37 cellular contexts compared by ENCODE assay signal in the genomic region with DNA sequence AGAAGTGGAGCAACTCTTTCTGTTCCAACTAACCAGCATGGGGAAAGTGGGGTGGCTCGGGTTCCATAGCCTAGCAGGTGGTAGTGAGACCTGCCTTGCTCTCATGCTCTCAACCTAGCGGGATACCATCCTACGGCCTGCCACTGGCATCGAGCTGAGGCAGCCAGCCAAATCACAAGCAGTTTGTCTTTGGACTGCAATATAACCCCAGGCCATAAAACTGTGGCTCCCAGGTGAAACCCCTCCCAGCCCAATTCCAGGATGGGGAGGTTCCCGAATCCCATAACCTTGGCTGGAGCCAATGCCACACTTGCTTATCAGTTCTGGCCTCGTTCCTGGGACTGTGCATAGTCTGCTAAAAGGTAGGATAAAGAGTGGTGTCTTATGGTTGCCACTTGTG.
"Had no signal": no experiment of that assay in that cellular context is flagged by ENCODE, and none has a peak within 500 bp of the region (broad histone marks: within the 10 kb centered on the region; RNA-seq: fewer than 3 reads in every experiment).

No MANE protein-coding gene starts in this region.

- DNase-seq: activated CD4-positive, alpha-beta memory T cell treated with anti-CD3 and anti-CD28 coated beads, Interleukin-2, amount 10 ng/mL, durations not matched to agents 7 days and 5 days; activated CD4-positive, alpha-beta T cell treated with anti-CD3 and anti-CD28 coated beads for 1 hour; activated CD4-positive, alpha-beta T cell treated with anti-CD3 and anti-CD28 coated beads for 36 hours; activated CD4-positive, alpha-beta T cell treated with anti-CD3 and anti-CD28 coated beads for 48 hours; activated CD4-positive, alpha-beta T cell treated with anti-CD3 and anti-CD28 coated beads, Interleukin-2, amount 10 ng/mL, durations not matched to agents 7 days and 5 days; activated CD4-positive, alpha-beta T cell treated with anti-CD3 and anti-CD28 coated beads, Interleukin-2, amount 50 U/mL, for 48 hours; activated CD4-positive, CD25-positive, alpha-beta regulatory T cell; activated CD8-positive, alpha-beta memory T cell treated with anti-CD3 and anti-CD28 coated beads for 24 hours; activated CD8-positive, alpha-beta memory T cell treated with anti-CD3 and anti-CD28 coated beads, Interleukin-2, amount 10 ng/mL, durations not matched to agents 7 days and 5 days; activated CD8-positive, alpha-beta memory T cell treated with anti-CD3 and anti-CD28 coated beads, Interleukin-2, amount 50 U/mL, for 48 hours; activated CD8-positive, alpha-beta T cell treated with anti-CD3 and anti-CD28 coated beads, Interleukin-2, amount 10 ng/mL, durations not matched to agents 7 days and 5 days; activated effector memory CD4-positive, alpha-beta T cell treated with Interleukin-2 at 50 U/mL for 16 hours; activated gamma-delta T cell; activated naive CD4-positive, alpha-beta T cell treated with anti-CD3 and anti-CD28 coated beads, Interleukin-2, amount 10 ng/mL, durations not matched to agents 7 days and 5 days; activated naive CD4-positive, alpha-beta T cell treated with Interleukin-2 at 50 U/mL for 16 hours; activated naive CD8-positive, alpha-beta T cell treated with anti-CD3 and anti-CD28 coated beads, Interleukin-2, amount 10 ng/mL, durations not matched to agents 7 days and 5 days; activated naive CD8-positive, alpha-beta T cell treated with anti-CD3 and anti-CD28 coated beads, Interleukin-2, amount 50 U/mL, for 24 hours; activated T-cell treated with anti-CD3 and anti-CD28 coated beads, Interleukin-2, amount 50 U/mL, for 24 hours; activated T-cell treated with anti-CD3 and anti-CD28 coated beads, Interleukin-2, amount 50 U/mL, for 48 hours; amygdala; anterior cingulate cortex; caudate nucleus; cerebellar nuclear complex; T-helper 1 cell; T-helper 2 cell; T-helper 9 cell had no signal

- H3K27ac Mint-ChIP-seq: activated CD4-positive, alpha-beta memory T cell treated with anti-CD3 and anti-CD28 coated beads, Interleukin-2, amount 10 ng/mL, durations not matched to agents 7 days and 5 days; activated CD4-positive, alpha-beta T cell treated with anti-CD3 and anti-CD28 coated beads for 36 hours; activated CD4-positive, alpha-beta T cell treated with anti-CD3 and anti-CD28 coated beads, Interleukin-2, amount 10 ng/mL, durations not matched to agents 7 days and 5 days; activated CD8-positive, alpha-beta memory T cell treated with anti-CD3 and anti-CD28 coated beads, Interleukin-2, amount 10 ng/mL, durations not matched to agents 7 days and 5 days; activated CD8-positive, alpha-beta T cell treated with anti-CD3 and anti-CD28 coated beads, Interleukin-2, amount 10 ng/mL, durations not matched to agents 7 days and 5 days; activated naive CD4-positive, alpha-beta T cell treated with anti-CD3 and anti-CD28 coated beads, Interleukin-2, amount 10 ng/mL, durations not matched to agents 7 days and 5 days; activated naive CD4-positive, alpha-beta T cell treated with anti-CD3 and anti-CD28 coated beads, Interleukin-2, amount 50 U/mL, for 24 hours; activated naive CD8-positive, alpha-beta T cell; activated naive CD8-positive, alpha-beta T cell treated with anti-CD3 and anti-CD28 coated beads, Interleukin-2, amount 10 ng/mL, durations not matched to agents 7 days and 5 days; activated naive CD8-positive, alpha-beta T cell treated with anti-CD3 and anti-CD28 coated beads, Interleukin-2, amount 50 U/mL, for 24 hours; activated T-cell treated with anti-CD3 and anti-CD28 coated beads, Interleukin-2, amount 50 U/mL, for 24 hours; activated T-helper 2 cell treated with anti-CD3 and anti-CD28 coated beads, Interferon-gamma antibody, Interleukin-2, Interleukin-4, amounts not matched to agents 10 μg/mL and 5 μg/mL and 100 μg/mL, durations not matched to agents 14 hours and 24 hours and 36 hours; brain; T-helper 1 cell treated with Interleukin-12 subunit alpha and Interleukin-12 subunit beta and Interleukin-4 antibody, amounts not matched to agents 30 μg/mL and 1 μg/mL, for 36 hours; T-helper 2 cell treated with Interferon-gamma antibody and Interleukin-4, amounts not matched to agents 5 μg/mL and 100 μg/mL, for 36 hours had no signal

- H3K4me3 Mint-ChIP-seq: activated CD4-positive, alpha-beta memory T cell treated with anti-CD3 and anti-CD28 coated beads, Interleukin-2, amount 10 ng/mL, durations not matched to agents 7 days and 5 days; activated CD4-positive, alpha-beta T cell treated with anti-CD3 and anti-CD28 coated beads for 36 hours; activated CD4-positive, alpha-beta T cell treated with anti-CD3 and anti-CD28 coated beads, Interleukin-2, amount 10 ng/mL, durations not matched to agents 7 days and 5 days; activated CD8-positive, alpha-beta memory T cell treated with anti-CD3 and anti-CD28 coated beads, Interleukin-2, amount 10 ng/mL, durations not matched to agents 7 days and 5 days; activated CD8-positive, alpha-beta T cell treated with anti-CD3 and anti-CD28 coated beads, Interleukin-2, amount 10 ng/mL, durations not matched to agents 7 days and 5 days; activated naive CD4-positive, alpha-beta T cell treated with anti-CD3 and anti-CD28 coated beads, Interleukin-2, amount 10 ng/mL, durations not matched to agents 7 days and 5 days; activated naive CD4-positive, alpha-beta T cell treated with anti-CD3 and anti-CD28 coated beads, Interleukin-2, amount 50 U/mL, for 24 hours; activated naive CD8-positive, alpha-beta T cell; activated naive CD8-positive, alpha-beta T cell treated with anti-CD3 and anti-CD28 coated beads, Interleukin-2, amount 10 ng/mL, durations not matched to agents 7 days and 5 days; activated naive CD8-positive, alpha-beta T cell treated with anti-CD3 and anti-CD28 coated beads, Interleukin-2, amount 50 U/mL, for 24 hours; activated T-cell treated with anti-CD3 and anti-CD28 coated beads, Interleukin-2, amount 50 U/mL, for 24 hours; brain; central memory CD8-positive, alpha-beta T cell; T-helper 1 cell treated with Interleukin-12 subunit alpha and Interleukin-12 subunit beta and Interleukin-4 antibody, amounts not matched to agents 30 μg/mL and 1 μg/mL, for 36 hours; T-helper 2 cell treated with Interferon-gamma antibody and Interleukin-4, amounts not matched to agents 5 μg/mL and 100 μg/mL, for 36 hours had no signal

- H3K4me1 Mint-ChIP-seq: activated CD4-positive, alpha-beta memory T cell treated with anti-CD3 and anti-CD28 coated beads, Interleukin-2, amount 10 ng/mL, durations not matched to agents 7 days and 5 days; activated CD4-positive, alpha-beta T cell treated with anti-CD3 and anti-CD28 coated beads for 36 hours; activated CD4-positive, alpha-beta T cell treated with anti-CD3 and anti-CD28 coated beads, Interleukin-2, amount 10 ng/mL, durations not matched to agents 7 days and 5 days; activated CD8-positive, alpha-beta memory T cell treated with anti-CD3 and anti-CD28 coated beads, Interleukin-2, amount 10 ng/mL, durations not matched to agents 7 days and 5 days; activated naive CD4-positive, alpha-beta T cell treated with anti-CD3 and anti-CD28 coated beads, Interleukin-2, amount 10 ng/mL, durations not matched to agents 7 days and 5 days; activated naive CD4-positive, alpha-beta T cell treated with anti-CD3 and anti-CD28 coated beads, Interleukin-2, amount 50 U/mL, for 24 hours; activated naive CD8-positive, alpha-beta T cell treated with anti-CD3 and anti-CD28 coated beads, Interleukin-2, amount 10 ng/mL, durations not matched to agents 7 days and 5 days; activated naive CD8-positive, alpha-beta T cell treated with anti-CD3 and anti-CD28 coated beads, Interleukin-2, amount 50 U/mL, for 24 hours; brain; central memory CD8-positive, alpha-beta T cell had no signal

- H3K36me3 ChIP-seq: cardiac muscle cell had no signal

- H3K27me3 Mint-ChIP-seq: activated CD4-positive, alpha-beta memory T cell treated with anti-CD3 and anti-CD28 coated beads, Interleukin-2, amount 10 ng/mL, durations not matched to agents 7 days and 5 days; activated CD4-positive, alpha-beta T cell treated with anti-CD3 and anti-CD28 coated beads for 36 hours; activated CD4-positive, alpha-beta T cell treated with anti-CD3 and anti-CD28 coated beads, Interleukin-2, amount 10 ng/mL, durations not matched to agents 7 days and 5 days; activated CD8-positive, alpha-beta memory T cell treated with anti-CD3 and anti-CD28 coated beads, Interleukin-2, amount 10 ng/mL, durations not matched to agents 7 days and 5 days; activated naive CD4-positive, alpha-beta T cell treated with anti-CD3 and anti-CD28 coated beads, Interleukin-2, amount 10 ng/mL, durations not matched to agents 7 days and 5 days; activated naive CD4-positive, alpha-beta T cell treated with anti-CD3 and anti-CD28 coated beads, Interleukin-2, amount 50 U/mL, for 24 hours; activated naive CD8-positive, alpha-beta T cell; activated naive CD8-positive, alpha-beta T cell treated with anti-CD3 and anti-CD28 coated beads, Interleukin-2, amount 10 ng/mL, durations not matched to agents 7 days and 5 days; activated naive CD8-positive, alpha-beta T cell treated with anti-CD3 and anti-CD28 coated beads, Interleukin-2, amount 50 U/mL, for 24 hours; activated T-cell treated with anti-CD3 and anti-CD28 coated beads, Interleukin-2, amount 50 U/mL, for 24 hours; brain; central memory CD8-positive, alpha-beta T cell had no signal

- ATAC-seq: activated CD4-positive, alpha-beta T cell treated with anti-CD3 and anti-CD28 coated beads for 36 hours; activated CD4-positive, CD25-positive, alpha-beta regulatory T cell treated with anti-CD3 and anti-CD28 coated beads, Interleukin-2, amount 50 U/mL, for 24 hours; activated CD8-positive, alpha-beta memory T cell treated with anti-CD3 and anti-CD28 coated beads, Interleukin-2, amount 10 ng/mL, durations not matched to agents 7 days and 5 days; activated CD8-positive, alpha-beta T cell treated with anti-CD3 and anti-CD28 coated beads, Interleukin-2, amount 10 ng/mL, durations not matched to agents 7 days and 5 days; activated naive CD8-positive, alpha-beta T cell treated with anti-CD3 and anti-CD28 coated beads, Interleukin-2, amount 50 U/mL, for 24 hours had no signal

- H3K27ac ChIP-seq: ascending aorta, cardiac muscle cell, VCaP had no signal

- H3K4me3 ChIP-seq: ascending aorta, cardiac muscle cell had no signal

- H3K4me1 ChIP-seq: ascending aorta had no signal

- H3K27me3 ChIP-seq: ascending aorta, cardiac muscle cell had no signal
